ENCODE assay signal across 7 cellular contexts in genomic region chr21:9751087-9751585, GRCh38.
DNase-seq lines count a peak whose midpoint lies in the region; ATAC-seq and TF ChIP-seq lines count a peak whose summit lies in the region.
"Not testable (repeated sequence)": the region's sequence is repeated elsewhere in the genome, so short reads cannot be mapped to it uniquely, and the experiment has no call there.

No MANE protein-coding gene starts in this region.

- peak in 3 of 4 donors; percentile 9 to 23 (median 15) for ATAC-seq in heart left ventricle
- peak; percentile 6 for ATAC-seq in lower lobe of right lung
- ATAC-seq in sciatic nerve = peak; percentile 22
- peak; percentile 9 to 57 for ATAC-seq in upper lobe of left lung (ENCODE audit: low FRiP score in 2 of 2)

- DNase-seq in SK-MEL-5 (ENCODE audit: low read depth, low spot score) (peak; percentile 49), esophagus muscularis mucosa (ENCODE audit: extremely low spot score) (peak; percentile 92), mucosa of gallbladder (ENCODE audit: low spot score) (peak; percentile 10)
- not testable (repeated sequence) for DNase-seq in heart left ventricle; lower lobe of right lung; sciatic nerve (ENCODE audit: low spot score); upper lobe of left lung

- H3K36me3 ChIP-seq in esophagus muscularis mucosa, heart left ventricle, lower lobe of right lung, upper lobe of left lung: not testable (repeated sequence)

- H3K4me1 ChIP-seq in esophagus muscularis mucosa, heart left ventricle, lower lobe of right lung, upper lobe of left lung: not testable (repeated sequence)

- H3K9me3 ChIP-seq in esophagus muscularis mucosa, lower lobe of right lung: not testable (repeated sequence)
- H3K9me3 ChIP-seq in heart left ventricle (peaks cover 0 to 43% (median 0%) of the 10 kb centered on the region in 12 donors), upper lobe of left lung (peaks cover 0 to 11% (median 0%) of the 10 kb centered on the region in 4 donors)

- H3K4me3 ChIP-seq in esophagus muscularis mucosa, heart left ventricle, lower lobe of right lung, upper lobe of left lung: not testable (repeated sequence)

- intact Hi-C loops in esophagus muscularis mucosa (cut with DNase I); heart left ventricle (cut with DNase I); lower lobe of right lung (cut with DNase I); sciatic nerve (cut with DNase I): not testable (repeated sequence)

- not testable (repeated sequence) for TF ChIP-seq CTCF in esophagus muscularis mucosa (IDR thresholded peaks at IDR 0.05); heart left ventricle (IDR thresholded peaks at IDR 0.05); lower lobe of right lung (IDR thresholded peaks at IDR 0.05); upper lobe of left lung (IDR thresholded peaks at IDR 0.05)

- not testable (repeated sequence) for H3K27ac ChIP-seq in esophagus muscularis mucosa (replicated peaks in 1 of 4); heart left ventricle; lower lobe of right lung; upper lobe of left lung

- not testable (repeated sequence) for TF ChIP-seq POLR2A in esophagus muscularis mucosa (IDR thresholded peaks at IDR 0.05; ENCODE audit: low read depth); heart left ventricle (IDR thresholded peaks at IDR 0.05); upper lobe of left lung (IDR thresholded peaks at IDR 0.05)

- H3K27me3 ChIP-seq in esophagus muscularis mucosa = peaks cover 0 to 33% (median 0%) of the 10 kb centered on the region in 4 donors
- H3K27me3 ChIP-seq in heart left ventricle; lower lobe of right lung (ENCODE audit: low read depth); upper lobe of left lung: not testable (repeated sequence)

- WGBS in esophagus muscularis mucosa = 71% methylated on average over 6 of the region's 6 CpGs
- WGBS in heart left ventricle, 4 donors = 63 to 71% (median 68%) methylated on average over 6 of the region's 6 CpGs
- WGBS in upper lobe of left lung, 2 donors = 68 to 79% methylated on average over 6 of the region's 6 CpGs

- in situ Hi-C loops in SK-MEL-5 (cut with HindIII; ENCODE audit: low pct_unique_long_range_greater_than_20kb, low sequenced_read_pairs) = not testable (repeated sequence)

- not testable (repeated sequence) for TF ChIP-seq EP300 in esophagus muscularis mucosa (IDR thresholded peaks at IDR 0.05); upper lobe of left lung (IDR thresholded peaks at IDR 0.05)
